Comparison of ENCODE assay signal across 26 cellular contexts in the genomic region with DNA sequence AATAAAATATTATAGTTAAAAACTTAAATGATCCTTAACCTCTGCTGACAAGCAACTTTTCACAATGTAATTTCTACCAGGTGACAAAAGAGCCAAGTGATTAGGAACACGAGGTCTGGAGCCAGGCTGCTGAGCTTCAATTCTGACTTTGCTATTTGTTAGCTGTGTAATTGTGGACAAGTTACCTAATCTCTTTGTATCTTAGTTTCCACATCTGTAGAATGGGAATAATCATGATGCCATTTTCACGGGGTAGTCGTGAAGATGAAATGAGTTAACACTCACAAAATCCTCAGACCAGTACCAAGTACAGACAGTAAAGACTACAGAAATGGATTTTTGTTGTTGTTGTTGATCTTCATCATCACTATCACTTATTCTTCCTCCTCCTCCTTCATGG.
"Had no signal": no experiment of that assay in that cellular context is flagged by ENCODE, and none has a peak within 500 bp of the region (broad histone marks: within the 10 kb centered on the region; RNA-seq: fewer than 3 reads in every experiment).

No MANE protein-coding gene starts in this region.

- DNase-seq: colonic mucosa; cortex of kidney; effector CD8-positive, alpha-beta T cell; effector memory CD8-positive, alpha-beta T cell; endodermal cell; erythroblast; esophagus squamous epithelium; foreskin fibroblast; foreskin melanocyte; gastrocnemius medialis; glutamatergic neuron; head of caudate nucleus; heart right ventricle; hippocampal formation; left cardiac atrium; left ventricle myocardium superior; lower lobe of right lung; mesenchymal stem cell; mucosa of descending colon; naive B cell had no signal

- H3K4me1 ChIP-seq: colonic mucosa, gastrocnemius medialis, heart right ventricle, left lung, lower lobe of right lung had no signal

- H3K9me3 ChIP-seq: colonic mucosa, esophagus squamous epithelium, gastrocnemius medialis, heart right ventricle, left lung, lower lobe of right lung, mucosa of descending colon had no signal

- H3K36me3 ChIP-seq: colonic mucosa had no signal

- H3K27me3 ChIP-seq: colonic mucosa, esophagus squamous epithelium, gastrocnemius medialis, heart right ventricle, left lung had no signal

- FAIRE-seq: endometrium, islet of Langerhans, keratinocyte had no signal

- ATAC-seq: effector memory CD8-positive, alpha-beta T cell; esophagus mucosa; gastrocnemius medialis; heart right ventricle; left cardiac atrium; left lung; left ventricle myocardium superior; lower lobe of right lung; mucosa of descending colon had no signal

- H3K27ac ChIP-seq: colonic mucosa, epithelial cell of prostate, esophagus squamous epithelium, gastrocnemius medialis, heart right ventricle, left lung, lower lobe of right lung had no signal

- H3K4me3 ChIP-seq: colonic mucosa, esophagus squamous epithelium, gastrocnemius medialis, heart right ventricle, left lung, lower lobe of right lung, mucosa of descending colon had no signal
